10 cellular contexts compared by ENCODE assay signal in genomic region chr12:26732010-26732908, GRCh38.
A peak's percentile ranks its signal among the peaks of the same experiment; 100 is the strongest.
DNase-seq lines count a peak whose midpoint lies in the region; ATAC-seq and TF ChIP-seq lines count a peak whose summit lies in the region.
"Had no signal": no experiment of that assay in that cellular context is flagged by ENCODE, and none has a peak within 500 bp of the region (broad histone marks: within the 10 kb centered on the region; RNA-seq: fewer than 3 reads in every experiment).

No MANE protein-coding gene starts in this region.

- no peak overlapping the region for H3K4ac ChIP-seq in neuronal stem cell (ENCODE audit: low read length)

- H2BK12ac ChIP-seq in neuronal stem cell (ENCODE audit: low read length) = no peak overlapping the region

- H3K36me3 ChIP-seq in neuronal stem cell (replicated peaks in 1 of 2; ENCODE audit: control insufficient read depth in 2 of 2, insufficient read depth in 2 of 2, low read length in 2 of 2) = no peaks in the 10 kb centered on the region

- no peak overlapping the region for H3K14ac ChIP-seq in neuronal stem cell (ENCODE audit: low read length)

- no peak overlapping the region for H3K27ac ChIP-seq in RWPE1
- H3K27ac ChIP-seq in neuronal stem cell (replicated peaks; ENCODE audit: low read length) = no peak overlapping the region

- no peak for TF ChIP-seq POLR2A in erythroblast (IDR thresholded peaks at IDR 0.05; ENCODE audit: low read length)

- CTCF ChIA-PET in RWPE1 (lab: Yijun Ruan, JAX) = no interaction called here

- H4K8ac ChIP-seq in neuronal stem cell (ENCODE audit: low read depth, low read length) = no peak overlapping the region

- no peak overlapping the region for H2BK5ac ChIP-seq in neuronal stem cell (ENCODE audit: low read length)

- H3K4me2 ChIP-seq in neuronal stem cell (ENCODE audit: insufficient read depth, low read length, poor library complexity, severe bottlenecking) = no peak overlapping the region

- no peak for TF ChIP-seq CTCF in RWPE1 (conservative IDR thresholded peaks at IDR 0.05; ENCODE audit: low read depth)

- H2BK120ac ChIP-seq in neuronal stem cell (ENCODE audit: low read depth, low read length) = no peak overlapping the region

- no CpG with 5 or more reads among the region's 6 CpGs for whole genome bisulfite sequencing in neuronal stem cell (ENCODE audit: extremely low coverage in 2 of 2, insufficient read length in 2 of 2, insufficient replicate concordance in 1 of 2), 2 donors

- H3K23ac ChIP-seq in neuronal stem cell (ENCODE audit: low read depth, low read length, poor library complexity) = no peak overlapping the region

- H2AFZ ChIP-seq in neuronal stem cell (ENCODE audit: low read length) = no peak overlapping the region

- no peak overlapping the region for H2AK5ac ChIP-seq in neuronal stem cell (ENCODE audit: low read depth, low read length)

- no peak overlapping the region for H3K18ac ChIP-seq in neuronal stem cell (ENCODE audit: low read length)

- H3K9me3 ChIP-seq in neuronal stem cell (replicated peaks in 1 of 2; ENCODE audit: control insufficient read depth in 2 of 2, insufficient read depth in 1 of 2, low read depth in 1 of 2, low read length in 2 of 2) = no peaks in the 10 kb centered on the region

- H3K27me3 ChIP-seq in neuronal stem cell (ENCODE audit: control insufficient read depth in 3 of 3, insufficient read depth in 3 of 3, low read depth in 1 of 3, low read length in 3 of 3) = no peaks in the 10 kb centered on the region

- POLR2A ChIA-PET in RWPE1 (lab: Yijun Ruan, JAX; ENCODE audit: low non-redundant PET) = no interaction called here

- no peak overlapping the region for H3K9ac ChIP-seq in neuronal stem cell (ENCODE audit: low read depth, low read length, poor library complexity)

- H3K4me1 ChIP-seq in neuronal stem cell (ENCODE audit: control insufficient read depth in 2 of 2, insufficient read depth in 1 of 2, low read depth in 1 of 2, low read length in 2 of 2) = no peaks in the 10 kb centered on the region

- H2BK15ac ChIP-seq in neuronal stem cell (ENCODE audit: low read length) = no peak overlapping the region

- DNase-seq in kidney tubule cell (ENCODE audit: low spot score) (peak; percentile 63), erythroblast (lab: John Stamatoyannopoulos, UW) (no peak), RWPE1 (ENCODE audit: low spot score) (no peak), neuronal stem cell (ENCODE audit: low spot score) (no peak), NCI-H2029 (lab: John Stamatoyannopoulos, UW) (no peak)
- DNase-seq: DND-41 had no signal

- ATAC-seq in GM18508 (IDR thresholded peaks at IDR 0.05; ENCODE audit: insufficient read depth, unreplicated experiment) (peak; percentile 63), GM21786 (IDR thresholded peaks at IDR 0.05; ENCODE audit: unreplicated experiment) (peak; percentile 51), HG03565 (IDR thresholded peaks at IDR 0.05; ENCODE audit: unreplicated experiment) (peak; percentile 63)
- ATAC-seq: left lobe of liver had no signal

- no peaks in the 10 kb centered on the region for H3K79me1 ChIP-seq in neuronal stem cell (ENCODE audit: low read depth, low read length)

- H4K91ac ChIP-seq in neuronal stem cell (ENCODE audit: low read depth, low read length, poor library complexity) = no peak overlapping the region

- H3K4me3 ChIP-seq in neuronal stem cell (ENCODE audit: low read length in 2 of 2) = no peak overlapping the region
